Comparison of ENCODE assay signal across 1 cellular context in the genomic region with DNA sequence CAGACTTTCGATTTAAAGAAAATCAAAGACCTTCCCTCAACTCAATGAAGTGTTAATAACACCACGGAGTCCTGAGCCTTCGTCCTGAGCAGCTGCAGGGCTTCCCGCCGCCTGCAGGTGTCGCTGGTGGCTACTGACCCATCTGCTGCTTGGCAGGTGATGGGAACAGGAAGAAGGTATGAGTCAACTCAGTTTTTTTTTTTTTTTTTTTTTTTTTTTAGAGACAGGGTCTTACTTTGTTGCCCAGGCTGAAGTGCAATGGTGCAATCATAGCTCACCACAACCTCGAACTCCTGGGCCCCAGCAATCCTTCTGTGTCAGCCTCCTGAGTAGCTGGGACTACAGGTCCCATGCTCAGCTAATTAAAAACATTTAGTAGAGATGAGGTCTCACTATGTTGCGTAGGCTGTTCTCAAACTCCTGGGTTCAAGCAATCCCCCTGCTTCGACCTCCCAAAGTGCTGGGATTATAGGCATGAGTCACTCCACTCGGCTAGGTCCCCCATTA.
A peak's percentile ranks its signal among the peaks of the same experiment; 100 is the strongest.
TF ChIP-seq lines count a peak whose summit lies in the region.

No MANE protein-coding gene starts in this region.

TF ChIP-seq in K562, 482 proteins besides CTCF, POLR2A, EP300 and RAD21 (continued from another document):
- TF ChIP-seq, protein P1, sequence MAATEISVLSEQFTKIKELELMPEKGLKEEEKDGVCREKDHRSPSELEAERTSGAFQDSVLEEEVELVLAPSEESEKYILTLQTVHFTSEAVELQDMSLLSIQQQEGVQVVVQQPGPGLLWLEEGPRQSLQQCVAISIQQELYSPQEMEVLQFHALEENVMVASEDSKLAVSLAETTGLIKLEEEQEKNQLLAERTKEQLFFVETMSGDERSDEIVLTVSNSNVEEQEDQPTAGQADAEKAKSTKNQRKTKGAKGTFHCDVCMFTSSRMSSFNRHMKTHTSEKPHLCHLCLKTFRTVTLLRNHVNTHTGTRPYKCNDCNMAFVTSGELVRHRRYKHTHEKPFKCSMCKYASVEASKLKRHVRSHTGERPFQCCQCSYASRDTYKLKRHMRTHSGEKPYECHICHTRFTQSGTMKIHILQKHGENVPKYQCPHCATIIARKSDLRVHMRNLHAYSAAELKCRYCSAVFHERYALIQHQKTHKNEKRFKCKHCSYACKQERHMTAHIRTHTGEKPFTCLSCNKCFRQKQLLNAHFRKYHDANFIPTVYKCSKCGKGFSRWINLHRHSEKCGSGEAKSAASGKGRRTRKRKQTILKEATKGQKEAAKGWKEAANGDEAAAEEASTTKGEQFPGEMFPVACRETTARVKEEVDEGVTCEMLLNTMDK (IDR thresholded peaks at IDR 0.05; ENCODE audit: borderline replicate concordance, insufficient read depth, low read depth, low read length, poor library complexity, severe bottlenecking) = peak; percentile 14
- TF ChIP-seq ZEB2 (IDR thresholded peaks at IDR 0.05) = no peak
- TF ChIP-seq SP2 (IDR thresholded peaks at IDR 0.05; ENCODE audit: extremely low read depth, low read depth, low read length, poor library complexity, severe bottlenecking) = no peak
- 0 out of 2 replicates have a peak, but pooled peaks have one; percentile 28 for TF ChIP-seq ETV1 (tag; conservative IDR thresholded peaks at IDR 0.05; ENCODE audit: low read depth)
